Comparison of ENCODE assay signal across 8 cellular contexts in genomic region chr11:15101072-15101701, GRCh38. TPM values are rescaled to one million over a fixed set of nuclear protein-coding genes. Genes with fewer than 3 reads are reported as not detected.
DNase-seq lines count a peak whose midpoint lies in the region; ATAC-seq, FAIRE-seq and TF ChIP-seq lines count a peak whose summit lies in the region.

No MANE protein-coding gene starts in this region.

- DNase-seq in GM12891 (ENCODE audit: insufficient read length, low spot score) (no peak), NCI-H187 (lab: John Stamatoyannopoulos, UW) (peak; percentile 40 to 53), chondrocyte (ENCODE audit: low spot score) (no peak), left lobe of liver (ENCODE audit: low spot score) (peak; percentile 70)
- DNase-seq in stimulated activated CD4-positive, alpha-beta T cell treated with anti-CD3 and anti-CD28 coated beads, Interleukin-4, amount 100 ng/mL, for 48 hours (ENCODE audit: low read depth in 2 of 2): peak; percentile 20 to 45

- peaks cover 10% of the 10 kb centered on the region for H3K9me3 Mint-ChIP-seq in chondrocyte (ENCODE audit: low read depth)

- TF ChIP-seq POLR2A in GM12891 (IDR thresholded peaks at IDR 0.05; ENCODE audit: low read depth, low read length): no peak

- H3K4me3 ChIP-seq in ACC112 (ENCODE audit: low read depth, low read length) (no peak overlapping the region), WI38 (ENCODE audit: low read depth, low read length) (no peak overlapping the region)

- H3K27me3 Mint-ChIP-seq in chondrocyte (ENCODE audit: low read depth): peaks cover 33% of the 10 kb centered on the region

- no peak overlapping the region for H3K27ac Mint-ChIP-seq in chondrocyte (ENCODE audit: unreplicated experiment)

- H3K36me3 Mint-ChIP-seq in chondrocyte (ENCODE audit: low read depth): no peaks in the 10 kb centered on the region

- no peak overlapping the region for H3K4me3 Mint-ChIP-seq in chondrocyte (ENCODE audit: unreplicated experiment)

- ATAC-seq in HG02798 (IDR thresholded peaks at IDR 0.05; ENCODE audit: poor library complexity, unreplicated experiment): peak; percentile 92
- peak; percentile 100 for ATAC-seq in left lobe of liver

- no peaks in the 10 kb centered on the region; the same call in 1 of the 2 replicates for H3K36me3 ChIP-seq in ACC112 (ENCODE audit: insufficient read depth, low read length)

- no peaks in the 10 kb centered on the region for H3K79me2 ChIP-seq in ACC112 (ENCODE audit: control insufficient read depth, insufficient read depth, low read length, unreplicated experiment)

- TF ChIP-seq CTCF in WI38 (IDR thresholded peaks at IDR 0.05; ENCODE audit: low read depth, low read length) (peak; percentile 93), chondrocyte (IDR thresholded peaks at IDR 0.05) (peak; percentile 95)

- H3K27me3 ChIP-seq in ACC112 (ENCODE audit: insufficient read depth, low read length): no peaks in the 10 kb centered on the region

- H3K27ac ChIP-seq in ACC112 (ENCODE audit: low read depth, low read length): no peak overlapping the region

- peak; percentile 75 for FAIRE-seq in GM12891 (lab: Jason Lieb, UNC)

- peaks cover 28% of the 10 kb centered on the region for H3K4me1 ChIP-seq in ACC112 (ENCODE audit: control insufficient read depth, insufficient read depth, low read length, unreplicated experiment)

- H3K4me1 Mint-ChIP-seq in chondrocyte (ENCODE audit: low read depth): peaks cover 5% of the 10 kb centered on the region

- peak overlapping the region; percentile 93 for H2AFZ ChIP-seq in ACC112 (ENCODE audit: low read length, unreplicated experiment)

TF ChIP-seq in GM12891, 5 proteins besides CTCF, POLR2A, EP300 and RAD21:
- TF ChIP-seq SPI1 (IDR thresholded peaks at IDR 0.05; ENCODE audit: low read depth, low read length): no peak
- TF ChIP-seq PAX5 (IDR thresholded peaks at IDR 0.05; ENCODE audit: insufficient read depth, low read length, severe bottlenecking): no peak
- TF ChIP-seq POLR2AphosphoS5 (IDR thresholded peaks at IDR 0.05; ENCODE audit: low read depth, low read length): no peak
- no peak for TF ChIP-seq POU2F2 (IDR thresholded peaks at IDR 0.05; ENCODE audit: low read depth, low read length)
- TF ChIP-seq TAF1 (IDR thresholded peaks at IDR 0.05; ENCODE audit: low read depth, low read length): no peak

RNA-seq across cellular contexts. Expression of gene INSC, which starts 13.5 kb away (rescaled TPM):
- not detected for polyA plus RNA-seq in GM12891 (2012; ENCODE audit: low read depth, missing spikeins)
- total RNA-seq in chondrocyte (not detected in 3 replicates), left lobe of liver (0.20 TPM)

RNA-seq across cellular contexts. Expression of gene CALCB, which starts 27.8 kb away (rescaled TPM):
- polyA plus RNA-seq in GM12891 (2012; ENCODE audit: low read depth, missing spikeins): not detected
- total RNA-seq in chondrocyte (not detected in 3 replicates), left lobe of liver (0.18 TPM)

Comparison
In these comparisons a context has a peak if more than half of its experiments do, and no peak if none do; other contexts are left out.
1. DNase-seq: peak in NCI-H187 (2 of 2), left lobe of liver (single experiment) and stimulated activated CD4-positive, alpha-beta T cell treated with anti-CD3 and anti-CD28 coated beads, Interleukin-4, amount 100 ng/mL, for 48 hours (2 of 2); none in GM12891 (single experiment) and chondrocyte (single experiment).